In genomic region chr17:134332-134785, GRCh38 we compare ENCODE assay signal across 14 cellular contexts. TPM values are rescaled to one million over a fixed set of nuclear protein-coding genes. Genes with fewer than 3 reads are reported as not detected.
DNase-seq lines count a peak whose midpoint lies in the region; ATAC-seq and TF ChIP-seq lines count a peak whose summit lies in the region.
"Not testable (repeated sequence)": the region's sequence is repeated elsewhere in the genome, so short reads cannot be mapped to it uniquely, and the experiment has no call there.
"Had no signal": no experiment of that assay in that cellular context is flagged by ENCODE, and none has a peak within 500 bp of the region (broad histone marks: within the 10 kb centered on the region; RNA-seq: fewer than 3 reads in every experiment).

No MANE protein-coding gene starts in this region.

- H3K4me3 ChIP-seq in BJ (ENCODE audit: low read depth, low read length); HCT116 (replicated peaks in 1 of 2; ENCODE audit: low read depth in 1 of 2, low read length in 2 of 2): not testable (repeated sequence)

- H3K4me1 ChIP-seq in HCT116 (ENCODE audit: control insufficient read depth in 1 of 2, insufficient read depth in 2 of 2, low read length in 2 of 2) = not testable (repeated sequence)

- DNase-seq in BJ (ENCODE audit: low read depth); HCT116 (ENCODE audit: low read depth, low spot score); left cardiac atrium; progenitor cell of endocrine pancreas (ENCODE audit: low spot score, unreplicated experiment): not testable (repeated sequence)
- peak; percentile 46 for DNase-seq in T-helper 2 cell treated with Interferon-gamma antibody and Interleukin-4, amounts not matched to agents 5 μg/mL and 100 μg/mL, for 36 hours (ENCODE audit: low spot score)
- DNase-seq in activated naive CD8-positive, alpha-beta T cell treated with anti-CD3 and anti-CD28 coated beads for 36 hours = peak; percentile 65

- H3K79me2 ChIP-seq in HCT116 (ENCODE audit: insufficient read depth, low read length) = not testable (repeated sequence)

- H3K27ac Mint-ChIP-seq in T-helper 2 cell treated with Interferon-gamma antibody and Interleukin-4, amounts not matched to agents 5 μg/mL and 100 μg/mL, for 36 hours; activated naive CD8-positive, alpha-beta T cell treated with anti-CD3 and anti-CD28 coated beads for 36 hours; progenitor cell of endocrine pancreas: not testable (repeated sequence)

- not testable (repeated sequence) for BruUV-seq in HCT116 (replicated peaks; lab: Mats Ljungman, UMichigan)

- not testable (repeated sequence) for H3K36me3 Mint-ChIP-seq in T-helper 2 cell treated with Interferon-gamma antibody and Interleukin-4, amounts not matched to agents 5 μg/mL and 100 μg/mL, for 36 hours (ENCODE audit: low read depth); activated naive CD8-positive, alpha-beta T cell treated with anti-CD3 and anti-CD28 coated beads for 36 hours; progenitor cell of endocrine pancreas (ENCODE audit: insufficient read depth)

- TF ChIP-seq POLR2A in HCT116 (IDR thresholded peaks at IDR 0.05; ENCODE audit: borderline replicate concordance, extremely low read depth, insufficient read depth, insufficient read length) = not testable (repeated sequence)

- intact Hi-C loops in HCT116 (cut with micrococcal nuclease); left cardiac atrium (cut with DNase I): not testable (repeated sequence)

- not testable (repeated sequence) for H3K4me3 Mint-ChIP-seq in T-helper 2 cell treated with Interferon-gamma antibody and Interleukin-4, amounts not matched to agents 5 μg/mL and 100 μg/mL, for 36 hours; activated naive CD8-positive, alpha-beta T cell treated with anti-CD3 and anti-CD28 coated beads for 36 hours; progenitor cell of endocrine pancreas (ENCODE audit: low read depth)

- not testable (repeated sequence) for H3K9me3 ChIP-seq in HCT116 (ENCODE audit: control insufficient read depth in 1 of 2, insufficient read depth in 1 of 2, low read depth in 1 of 2, low read length in 2 of 2)

- not testable (repeated sequence) for H3K36me3 ChIP-seq in BJ (ENCODE audit: control insufficient read depth, insufficient read depth, low read length); HCT116 (ENCODE audit: control insufficient read depth in 1 of 2, insufficient read depth in 2 of 2, low read length in 2 of 2)

- H4K20me1 ChIP-seq in HCT116 (ENCODE audit: insufficient read depth) = not testable (repeated sequence)

- not testable (repeated sequence) for H3K27ac ChIP-seq in HCT116 (ENCODE audit: low read depth, low read length)

- H3K4me1 Mint-ChIP-seq in T-helper 2 cell treated with Interferon-gamma antibody and Interleukin-4, amounts not matched to agents 5 μg/mL and 100 μg/mL, for 36 hours (ENCODE audit: low read depth); activated naive CD8-positive, alpha-beta T cell treated with anti-CD3 and anti-CD28 coated beads for 36 hours; progenitor cell of endocrine pancreas (ENCODE audit: low read depth): not testable (repeated sequence)

- RAD21 ChIA-PET in HCT116 (lab: Charles Lee; ENCODE audit: low non-redundant PET in 1 of 2, low total read pairs in 2 of 2, uncharacterized antibody in 2 of 2, unreplicated experiment in 2 of 2) = not testable (repeated sequence)

- H3K9me2 ChIP-seq in HCT116 (ENCODE audit: insufficient read depth) = not testable (repeated sequence)

- not testable (repeated sequence) for H3K27me3 ChIP-seq in BJ (ENCODE audit: control insufficient read depth, insufficient read depth, low read length); HCT116 (ENCODE audit: insufficient read depth, low read length)

- H3K27me3 Mint-ChIP-seq in T-helper 2 cell treated with Interferon-gamma antibody and Interleukin-4, amounts not matched to agents 5 μg/mL and 100 μg/mL, for 36 hours (ENCODE audit: low read depth); activated naive CD8-positive, alpha-beta T cell treated with anti-CD3 and anti-CD28 coated beads for 36 hours; progenitor cell of endocrine pancreas: not testable (repeated sequence)

- ATAC-seq in GM19023 (IDR thresholded peaks at IDR 0.05; ENCODE audit: unreplicated experiment) (peak; percentile 75), HCT116 (peak; percentile 78), HG03196 (IDR thresholded peaks at IDR 0.05; ENCODE audit: unreplicated experiment) (peak; percentile 76), left cardiac atrium (peak; percentile 55 to 72)

- TF ChIP-seq CTCF in BJ (IDR thresholded peaks at IDR 0.05; ENCODE audit: insufficient read depth, low read depth, low read length) (0 out of 2 replicates have a peak, but pooled peaks have one; percentile 1), HCT116 (IDR thresholded peaks at IDR 0.05 in 2 of 3, conservative IDR thresholded peaks at IDR 0.05 in 1 of 3; ENCODE audit: borderline replicate concordance in 1 of 3, insufficient read depth in 1 of 3, low read depth in 2 of 3, low read length in 2 of 3) (peak; percentile 6 to 37 (median 23); a peak in 2 of 6 replicates), progenitor cell of endocrine pancreas (IDR thresholded peaks at IDR 0.05; ENCODE audit: unreplicated experiment) (peak; percentile 40)

- POLR2A ChIA-PET in BJ (lab: Charles Lee); HCT116 (lab: Charles Lee): not testable (repeated sequence)

- H3K4me2 ChIP-seq in HCT116 (ENCODE audit: low read length) = not testable (repeated sequence)

- not testable (repeated sequence) for H3K9ac ChIP-seq in HCT116 (ENCODE audit: low read length)

- not testable (repeated sequence) for TF ChIP-seq RAD21 in HCT116 (IDR thresholded peaks at IDR 0.05; ENCODE audit: low read depth)

- not testable (repeated sequence) for H3K9me3 Mint-ChIP-seq in T-helper 2 cell treated with Interferon-gamma antibody and Interleukin-4, amounts not matched to agents 5 μg/mL and 100 μg/mL, for 36 hours; activated naive CD8-positive, alpha-beta T cell treated with anti-CD3 and anti-CD28 coated beads for 36 hours; progenitor cell of endocrine pancreas (ENCODE audit: low read depth)

- not testable (repeated sequence) for H2AFZ ChIP-seq in HCT116 (ENCODE audit: low read depth, low read length, poor library complexity, severe bottlenecking)

- CTCF ChIA-PET in BJ (lab: Yijun Ruan, JAX); HCT116 (lab: Charles Lee): not testable (repeated sequence)

RNA-seq across cellular contexts. Expression of gene SCGB1C2, which starts 3.0 kb away (rescaled TPM):
- polyA plus RNA-seq in BJ (2011; rRNA removed) = not detected in 2 replicates
- not detected in 2 replicates for polyA minus RNA-seq in BJ (2011; rRNA and poly(A)+ RNA removed)
- total RNA-seq in HCT116 (2021; ENCODE audit: unreplicated experiment) = not detected
- polyA plus RNA-seq in HCT116 (2012) = not detected in 2 replicates
- not detected for total RNA-seq in activated naive CD8-positive, alpha-beta T cell treated with anti-CD3 and anti-CD28 coated beads for 36 hours
- total RNA-seq in left cardiac atrium = not detected
- total RNA-seq in progenitor cell of endocrine pancreas = not detected in 2 replicates
- total RNA-seq: colonic mucosa; Daoy; GM23248; lung microvascular endothelial cell; skeletal muscle tissue; T-helper 1 cell treated with Interleukin-12 subunit alpha and Interleukin-12 subunit beta and Interleukin-4 antibody, amounts not matched to agents 30 ng/mL and 1 ng/mL, for 36 hours had no signal
- polyA plus RNA-seq: GM23248 had no signal

RNA-seq across cellular contexts. Expression of gene DOC2B, which starts 47.1 kb away (rescaled TPM):
- not detected in 2 replicates for polyA plus RNA-seq in BJ (2011; rRNA removed)
- not detected in 2 replicates for polyA minus RNA-seq in BJ (2011; rRNA and poly(A)+ RNA removed)
- 15.2 TPM for total RNA-seq in HCT116 (2021; ENCODE audit: unreplicated experiment)
- polyA plus RNA-seq in HCT116 (2012) = 7.5 and 9.8 TPM in 2 replicates
- total RNA-seq in activated naive CD8-positive, alpha-beta T cell treated with anti-CD3 and anti-CD28 coated beads for 36 hours = under 1 TPM; 0.06 to 0.08 TPM
- 10 to 100 TPM in 1 of 2 donors, 1 to 10 TPM in 1; 6.8 to 16.4 TPM for total RNA-seq in left cardiac atrium
- total RNA-seq in progenitor cell of endocrine pancreas = 1.2 and 1.3 TPM in 2 replicates
- total RNA-seq: GM23248 had no signal
